Comparison of ENCODE assay signal across 15 cellular contexts in genomic region chr13:39410089-39410901, GRCh38.
DNase-seq lines count a peak whose midpoint lies in the region; ATAC-seq, FAIRE-seq and TF ChIP-seq lines count a peak whose summit lies in the region.
"Had no signal": no experiment of that assay in that cellular context is flagged by ENCODE, and none has a peak within 500 bp of the region (broad histone marks: within the 10 kb centered on the region; RNA-seq: fewer than 3 reads in every experiment).

No MANE protein-coding gene starts in this region.

- H3K27me3 Mint-ChIP-seq in neural progenitor cell (ENCODE audit: insufficient read depth, low read depth), result no peaks in the 10 kb centered on the region

- peak; percentile 94 for DNase-seq in AG10803 (ENCODE audit: low read depth)
- peak in 1 of 2 experiments; percentile 71 for DNase-seq in SJSA1 (ENCODE audit: low read depth in 1 of 2, low spot score in 2 of 2)
- DNase-seq in fibroblast of mammary gland (ENCODE audit: low read depth), result peak; percentile 86
- no peak for DNase-seq in neural progenitor cell (ENCODE audit: low spot score)
- DNase-seq in PC-3, result no peak
- no peak for DNase-seq in kidney
- DNase-seq in T-helper 9 cell, result no peak
- DNase-seq in NCI-H1436 treated with DMSO at 0.1 percent for 48 hours (lab: John Stamatoyannopoulos, UW), result no peak
- DNase-seq: C1 segment of cervical spinal cord; NCI-H1417; stimulated activated CD4-positive, alpha-beta T cell treated with anti-CD3 and anti-CD28 coated beads, Interleukin-4, amount 100 ng/mL, for 4 hours had no signal

- H3K4me1 ChIP-seq in SJSA1 (replicated peaks), result peaks cover 45% of the 10 kb centered on the region
- H3K4me1 ChIP-seq in neural progenitor cell, result peaks cover 21% of the 10 kb centered on the region
- no peaks in the 10 kb centered on the region for H3K4me1 ChIP-seq in PC-3 (ENCODE audit: insufficient read depth, low read length)
- H3K4me1 ChIP-seq in kidney (ENCODE audit: control insufficient read depth in 1 of 2, insufficient read depth in 1 of 2, low read depth in 1 of 2, low read length in 2 of 2), result no peaks in the 10 kb centered on the region

- H3K4me3 Mint-ChIP-seq in neural progenitor cell, result peak overlapping the region; percentile 41
- H3K4me3 Mint-ChIP-seq: activated T-helper 1 cell treated with anti-CD3 and anti-CD28 coated beads, Interleukin-12 subunit alpha, Interleukin-12 subunit beta, Interleukin-2, Interleukin-4 antibody, amounts not matched to agents 30 ng/mL and 10 ng/mL and 1 ng/mL, durations not matched to agents 14 hours and 24 hours and 36 hours had no signal

- H3K9me3 ChIP-seq in SJSA1 (replicated peaks) (no peaks in the 10 kb centered on the region), neural progenitor cell (ENCODE audit: low read depth) (no peaks in the 10 kb centered on the region), PC-3 (ENCODE audit: low read length) (no peaks in the 10 kb centered on the region), kidney (ENCODE audit: control insufficient read depth in 1 of 2, low read length in 2 of 2) (no peaks in the 10 kb centered on the region)
- H3K9me3 ChIP-seq: thoracic aorta had no signal

- TF ChIP-seq CTCF in AG10803 (conservative IDR thresholded peaks at IDR 0.05; ENCODE audit: low read length) (no peak), fibroblast of mammary gland (conservative IDR thresholded peaks at IDR 0.05; ENCODE audit: control insufficient read depth, insufficient read depth, low read depth, low read length) (no peak), neural progenitor cell (IDR thresholded peaks at IDR 0.05) (no peak), PC-3 (conservative IDR thresholded peaks at IDR 0.05; ENCODE audit: low read depth, low read length) (no peak), kidney (IDR thresholded peaks at IDR 0.05; ENCODE audit: borderline replicate concordance, extremely low read depth, insufficient read depth) (no peak)

- ATAC-seq in PC-3, result no peak

- H3K27me3 ChIP-seq in SJSA1 (replicated peaks) (no peaks in the 10 kb centered on the region), neural progenitor cell (no peaks in the 10 kb centered on the region), PC-3 (ENCODE audit: low read length) (no peaks in the 10 kb centered on the region)

- no peaks in the 10 kb centered on the region for H3K79me2 ChIP-seq in neural progenitor cell (ENCODE audit: low read depth)
- H3K79me2 ChIP-seq in PC-3 (ENCODE audit: low read length), result no peaks in the 10 kb centered on the region

- FAIRE-seq in kidney (lab: Jason Lieb, UNC), result no peak
- FAIRE-seq: colon had no signal

- H3K9me2 ChIP-seq in PC-3 (replicated peaks; ENCODE audit: low read length), result no peaks in the 10 kb centered on the region

- H3K4me2 ChIP-seq in neural progenitor cell, result no peak overlapping the region
- H3K4me2 ChIP-seq in PC-3 (ENCODE audit: low read length), result no peak overlapping the region

- H3F3A ChIP-seq in neural progenitor cell (ENCODE audit: low read depth) (no peaks in the 10 kb centered on the region), PC-3 (ENCODE audit: low read length, unreplicated experiment) (no peaks in the 10 kb centered on the region)

- no peaks in the 10 kb centered on the region for H4K20me1 ChIP-seq in neural progenitor cell (ENCODE audit: low read depth)
- no peaks in the 10 kb centered on the region for H4K20me1 ChIP-seq in PC-3 (ENCODE audit: low read length)

- peaks cover 86% of the 10 kb centered on the region for H3K4me1 Mint-ChIP-seq in neural progenitor cell

- CTCF ChIA-PET in PC-3 (lab: Charles Lee), result no interaction called here

- BruUV-seq in PC-3 (replicated peaks; lab: Mats Ljungman, UMichigan), result no TSS peak

- H2AFZ ChIP-seq in neural progenitor cell (replicated peaks), result no peak overlapping the region
- no peak overlapping the region for H2AFZ ChIP-seq in PC-3 (ENCODE audit: low read length)

- H3K4me3 ChIP-seq in AG10803 (ENCODE audit: low read length), result no peak overlapping the region
- no peak overlapping the region for H3K4me3 ChIP-seq in SJSA1
- H3K4me3 ChIP-seq in fibroblast of mammary gland (ENCODE audit: control insufficient read depth, low read depth, low read length), result no peak overlapping the region
- no peak overlapping the region for H3K4me3 ChIP-seq in neural progenitor cell
- H3K4me3 ChIP-seq in PC-3 (ENCODE audit: low read length), result no peak overlapping the region
- H3K4me3 ChIP-seq in kidney (ENCODE audit: low read length in 2 of 2), result no peak overlapping the region
- H3K4me3 ChIP-seq: thoracic aorta had no signal

- H3K9ac ChIP-seq in neural progenitor cell (no peak overlapping the region), PC-3 (ENCODE audit: low read length) (no peak overlapping the region), kidney (ENCODE audit: low read length in 2 of 2) (no peak overlapping the region)

- H3K36me3 Mint-ChIP-seq in neural progenitor cell, result peaks cover 2% of the 10 kb centered on the region

- POLR2A ChIA-PET in PC-3 (lab: Charles Lee; ENCODE audit: unreplicated experiment), result no interaction called here

- H3K27ac ChIP-seq in SJSA1 (peak overlapping the region; percentile 78), neural progenitor cell (no peak overlapping the region), PC-3 (ENCODE audit: low read length) (no peak overlapping the region), kidney (ENCODE audit: low read depth in 2 of 2, low read length in 2 of 2) (no peak overlapping the region)
- H3K27ac ChIP-seq: thoracic aorta, VCaP had no signal

- no peaks in the 10 kb centered on the region for H3K9me3 Mint-ChIP-seq in neural progenitor cell
- H3K9me3 Mint-ChIP-seq: activated T-helper 1 cell treated with anti-CD3 and anti-CD28 coated beads, Interleukin-12 subunit alpha, Interleukin-12 subunit beta, Interleukin-2, Interleukin-4 antibody, amounts not matched to agents 30 ng/mL and 10 ng/mL and 1 ng/mL, durations not matched to agents 14 hours and 24 hours and 36 hours had no signal

- H3K36me3 ChIP-seq in SJSA1 (no peaks in the 10 kb centered on the region), neural progenitor cell (no peaks in the 10 kb centered on the region), PC-3 (ENCODE audit: low read depth, low read length) (no peaks in the 10 kb centered on the region), kidney (ENCODE audit: control insufficient read depth in 1 of 2, insufficient read depth in 2 of 2, low read length in 2 of 2) (no peaks in the 10 kb centered on the region)
- H3K36me3 ChIP-seq: thoracic aorta had no signal

- peak overlapping the region; percentile 98 for H3K27ac Mint-ChIP-seq in neural progenitor cell
- H3K27ac Mint-ChIP-seq: activated T-helper 1 cell treated with anti-CD3 and anti-CD28 coated beads, Interleukin-12 subunit alpha, Interleukin-12 subunit beta, Interleukin-2, Interleukin-4 antibody, amounts not matched to agents 30 ng/mL and 10 ng/mL and 1 ng/mL, durations not matched to agents 14 hours and 24 hours and 36 hours had no signal

- intact Hi-C loops in PC-3 (cut with micrococcal nuclease) (no loop called here), kidney (cut with DNase I) (loop anchor here (10.0 kb wide), 1 partner anchor 205 kb away; no protein-coding TSS in a partner anchor)

Comparison
In these comparisons a context has a peak if more than half of its experiments do, and no peak if none do; other contexts are left out.
1. DNase-seq: peak in AG10803 (single experiment) and fibroblast of mammary gland (single experiment); none in neural progenitor cell (single experiment), PC-3 (single experiment), kidney (single experiment), T-helper 9 cell (single experiment) and NCI-H1436 treated with DMSO at 0.1 percent for 48 hours (single experiment).